11 cellular contexts compared by ENCODE assay signal in genomic region chr12:22312336-22312735, GRCh38. TPM values are rescaled to one million over a fixed set of nuclear protein-coding genes. Genes with fewer than 3 reads are reported as not detected.
A peak's percentile ranks its signal among the peaks of the same experiment; 100 is the strongest.
DNase-seq lines count a peak whose midpoint lies in the region; ATAC-seq and TF ChIP-seq lines count a peak whose summit lies in the region.
"Had no signal": no experiment of that assay in that cellular context is flagged by ENCODE, and none has a peak within 500 bp of the region (broad histone marks: within the 10 kb centered on the region; RNA-seq: fewer than 3 reads in every experiment).

No MANE protein-coding gene starts in this region.

- H3K27me3 ChIP-seq in endodermal cell (ENCODE audit: control insufficient read depth, insufficient read depth, low read length, poor library complexity, severe bottlenecking) (no peaks in the 10 kb centered on the region), tibial nerve (no peaks in the 10 kb centered on the region)
- H3K27me3 ChIP-seq in CD4-positive, alpha-beta memory T cell (ENCODE audit: insufficient read depth, low read length): no peaks in the 10 kb centered on the region

- CTCF ChIA-PET in CD4-positive, alpha-beta memory T cell (lab: Charles Lee; ENCODE audit: partially characterized antibody): no interaction called here

- no peak overlapping the region for H3K4me3 Mint-ChIP-seq in endodermal cell
- H3K4me3 Mint-ChIP-seq in CD4-positive, alpha-beta memory T cell: peak overlapping the region in 1 of 8 donors; percentile 6

- intact Hi-C loops in CD4-positive, alpha-beta memory T cell (cut with micrococcal nuclease): no loop called here

- peaks cover 4% of the 10 kb centered on the region for H3K36me3 Mint-ChIP-seq in endodermal cell (ENCODE audit: low read depth)
- peaks cover 15 to 41% of the 10 kb centered on the region in 2 donors for H3K36me3 Mint-ChIP-seq in CD4-positive, alpha-beta memory T cell

- H3K9me3 ChIP-seq in endodermal cell (ENCODE audit: control insufficient read depth, low read length): peaks cover 6% of the 10 kb centered on the region
- H3K9me3 ChIP-seq in tibial nerve: no peaks in the 10 kb centered on the region
- no peaks in the 10 kb centered on the region for H3K9me3 ChIP-seq in CD4-positive, alpha-beta memory T cell (ENCODE audit: control insufficient read depth in 1 of 2, low read length in 2 of 2)

- no peaks in the 10 kb centered on the region for H3K9me3 Mint-ChIP-seq in endodermal cell
- no peaks in the 10 kb centered on the region for H3K9me3 Mint-ChIP-seq in CD4-positive, alpha-beta memory T cell

- no peak for TF ChIP-seq POLR2A in tibial nerve (IDR thresholded peaks at IDR 0.05)

- TF ChIP-seq CTCF in endodermal cell (conservative IDR thresholded peaks at IDR 0.05): no peak
- no peak for TF ChIP-seq CTCF in tibial nerve (IDR thresholded peaks at IDR 0.05)

- H3K4me1 ChIP-seq in endodermal cell (ENCODE audit: control insufficient read depth, insufficient read depth, low read length): no peaks in the 10 kb centered on the region
- peaks cover 0 to 14% (median 0%) of the 10 kb centered on the region in 4 donors for H3K4me1 ChIP-seq in tibial nerve
- peaks cover 8% of the 10 kb centered on the region for H3K4me1 ChIP-seq in CD4-positive, alpha-beta memory T cell (ENCODE audit: insufficient read depth, low read length)

- TF ChIP-seq EP300 in tibial nerve (IDR thresholded peaks at IDR 0.05): peak in 1 of 2 donors; percentile 74

- WGBS in endodermal cell (ENCODE audit: insufficient coverage in 1 of 2, insufficient read length in 1 of 2), 2 experiments: 80 to 92% methylated on average over 3 of the region's 5 CpGs
- WGBS in tibial nerve, 2 donors: 15 to 16% methylated on average over 5 of the region's 5 CpGs

- H3K36me3 ChIP-seq in endodermal cell (ENCODE audit: control insufficient read depth, insufficient read depth, low read length) (peaks cover 13% of the 10 kb centered on the region), tibial nerve (no peaks in the 10 kb centered on the region)
- H3K36me3 ChIP-seq in CD4-positive, alpha-beta memory T cell (ENCODE audit: insufficient read depth, low read length): peaks cover 4% of the 10 kb centered on the region

- no peaks in the 10 kb centered on the region for H3K27me3 Mint-ChIP-seq in endodermal cell (ENCODE audit: insufficient read depth)
- H3K27me3 Mint-ChIP-seq in CD4-positive, alpha-beta memory T cell: no peaks in the 10 kb centered on the region

- peaks cover 26% of the 10 kb centered on the region for H3K4me1 Mint-ChIP-seq in endodermal cell
- peaks cover 19 to 48% (median 36%) of the 10 kb centered on the region in 4 donors for H3K4me1 Mint-ChIP-seq in CD4-positive, alpha-beta memory T cell

- no peak overlapping the region for H3K4me3 ChIP-seq in endodermal cell (ENCODE audit: low read length)
- H3K4me3 ChIP-seq in tibial nerve: no peak overlapping the region
- H3K4me3 ChIP-seq in CD4-positive, alpha-beta memory T cell (ENCODE audit: low read length in 2 of 2): no peak overlapping the region

- POLR2A ChIA-PET in CD4-positive, alpha-beta memory T cell (lab: Charles Lee; ENCODE audit: partially characterized antibody): interaction anchor here (0.8 kb wide), 1 partner anchor 18 kb away, joined by 3 read pairs; no protein-coding TSS in a partner anchor

- H3K27ac ChIP-seq in endodermal cell (ENCODE audit: low read depth, low read length) (peak overlapping the region; percentile 73), tibial nerve (no peak overlapping the region)
- H3K27ac ChIP-seq in CD4-positive, alpha-beta memory T cell (ENCODE audit: low read depth, low read length): no peak overlapping the region

- DNase-seq in NCI-H2196 (lab: John Stamatoyannopoulos, UW; ENCODE audit: unreplicated experiment) (peak; percentile 42), NCI-H2196 treated with DMSO at 0.1 percent for 48 hours (lab: John Stamatoyannopoulos, UW; ENCODE audit: unreplicated experiment) (no peak), endodermal cell (no peak), kidney tubule cell (ENCODE audit: low spot score) (peak; percentile 61), tibial nerve (ENCODE audit: low spot score in 2 of 2) (peak; percentile 19 to 38)
- no peak for DNase-seq in CD4-positive, alpha-beta memory T cell
- DNase-seq: 8988T, activated gamma-delta T cell treated with Interleukin-2 at 50 U/mL for 16 hours, NCI-H1436 had no signal

- no peak overlapping the region for H3K27ac Mint-ChIP-seq in endodermal cell
- no peak overlapping the region for H3K27ac Mint-ChIP-seq in CD4-positive, alpha-beta memory T cell

- H3K9ac ChIP-seq in endodermal cell (ENCODE audit: extremely low read depth, low read length, poor library complexity, severe bottlenecking): no peak overlapping the region

- ATAC-seq in GM21381 (IDR thresholded peaks at IDR 0.05; ENCODE audit: unreplicated experiment) (no peak), GM19328 (IDR thresholded peaks at IDR 0.05; ENCODE audit: unreplicated experiment) (no peak)

RNA-seq across cellular contexts. Expression of gene ST8SIA1, which starts 22.2 kb away (rescaled TPM):
- total RNA-seq in endodermal cell: 10 to 100 TPM; 11.2 to 13.3 TPM
- polyA plus RNA-seq in endodermal cell (2013, experiment 1 of 2): 36.6 TPM
- 37.3 TPM for polyA plus RNA-seq in endodermal cell (2013, experiment 2 of 2)
- total RNA-seq in tibial nerve: 1 to 10 TPM in 3 of 4 donors, under 1 TPM in 1; 0.63 to 5.1 (median 2.0) TPM
- total RNA-seq in CD4-positive, alpha-beta memory T cell: 10 to 100 TPM; 52.2 to 53.6 TPM
- 1 to 10 TPM; 3.8 to 6.9 TPM for polyA plus RNA-seq in CD4-positive, alpha-beta memory T cell

Comparison
In these comparisons a context has a peak if more than half of its experiments do, and no peak if none do; other contexts are left out.
1. DNase-seq: peak in NCI-H2196 (single experiment), kidney tubule cell (single experiment) and tibial nerve (2 of 2); none in NCI-H2196 treated with DMSO at 0.1 percent for 48 hours (single experiment), endodermal cell (single experiment) and CD4-positive, alpha-beta memory T cell (0 of 5).